ENCODE assay signal across 1 cellular context in genomic region chr11:44139565-44140313, GRCh38.
TF ChIP-seq lines count a peak whose summit lies in the region.

No MANE protein-coding gene starts in this region.

TF ChIP-seq in HEK293, 187 proteins besides CTCF, POLR2A, EP300 and RAD21 (continued from another document and continues in another):
- no peak for TF ChIP-seq PRDM10 (tag by site-specific recombination; IDR thresholded peaks at IDR 0.05)
- no peak for TF ChIP-seq ZNF768 (tag by site-specific recombination; IDR thresholded peaks at IDR 0.05)
- TF ChIP-seq ELK4 (IDR thresholded peaks at IDR 0.05; ENCODE audit: borderline replicate concordance, low read depth, low read length): no peak
- TF ChIP-seq SALL2 (tag by site-specific recombination; IDR thresholded peaks at IDR 0.05; ENCODE audit: borderline replicate concordance): no peak
- TF ChIP-seq ZBTB26 (tag by site-specific recombination; optimal IDR thresholded peaks at IDR 0.05): no peak
- no peak for TF ChIP-seq ZNF624 (tag by site-specific recombination; IDR thresholded peaks at IDR 0.05)
- TF ChIP-seq HIC1 (tag by site-specific recombination; IDR thresholded peaks at IDR 0.05): no peak
- TF ChIP-seq ZNF221 (tag by site-specific recombination; IDR thresholded peaks at IDR 0.05; ENCODE audit: borderline replicate concordance): no peak
- no peak for TF ChIP-seq ZNF449 (tag by site-specific recombination; IDR thresholded peaks at IDR 0.05)
- TF ChIP-seq ZNF837 (tag by site-specific recombination; IDR thresholded peaks at IDR 0.05): no peak
- no peak for TF ChIP-seq ZNF239 (tag by site-specific recombination; IDR thresholded peaks at IDR 0.05)
- TF ChIP-seq MYNN (tag by site-specific recombination; IDR thresholded peaks at IDR 0.05; ENCODE audit: borderline replicate concordance): peak; percentile 49; the same call in 1 of the 2 replicates
- TF ChIP-seq SETDB1 (IDR thresholded peaks at IDR 0.05; ENCODE audit: insufficient read length, low read length): no peak
- TF ChIP-seq ZNF560 (tag by site-specific recombination; IDR thresholded peaks at IDR 0.05; ENCODE audit: borderline replicate concordance): no peak
- TF ChIP-seq ZNF169 (tag by site-specific recombination; IDR thresholded peaks at IDR 0.05): no peak
- peak; percentile 92 for TF ChIP-seq ZNF561 (tag by site-specific recombination; IDR thresholded peaks at IDR 0.05; ENCODE audit: borderline replicate concordance)
- peak; percentile 95 for TF ChIP-seq MZF1 (tag by site-specific recombination; IDR thresholded peaks at IDR 0.05; ENCODE audit: borderline replicate concordance)
- no peak for TF ChIP-seq ZNF121 (tag by site-specific recombination; IDR thresholded peaks at IDR 0.05)
- no peak for TF ChIP-seq ZNF548 (tag by site-specific recombination; IDR thresholded peaks at IDR 0.05)
- no peak for TF ChIP-seq ZNF791 (tag by site-specific recombination; IDR thresholded peaks at IDR 0.05)
- no peak for TF ChIP-seq GLIS2 (tag by site-specific recombination; IDR thresholded peaks at IDR 0.05)
- no peak for TF ChIP-seq ZNF433 (tag by site-specific recombination; IDR thresholded peaks at IDR 0.05; ENCODE audit: low read depth)
- TF ChIP-seq ZNF692 (tag by site-specific recombination; IDR thresholded peaks at IDR 0.05): no peak
- TF ChIP-seq ZNF274 (IDR thresholded peaks at IDR 0.05; ENCODE audit: low read length): no peak
- no peak for TF ChIP-seq ZNF274 (tag by site-specific recombination; IDR thresholded peaks at IDR 0.05; ENCODE audit: borderline replicate concordance)
- TF ChIP-seq ZNF2 (tag by site-specific recombination; IDR thresholded peaks at IDR 0.05): 0 out of 2 replicates have a peak, but pooled peaks have one; percentile 36
- no peak for TF ChIP-seq ZNF747 (tag by site-specific recombination; IDR thresholded peaks at IDR 0.05)
- no peak for TF ChIP-seq ZNF777 (tag by site-specific recombination; IDR thresholded peaks at IDR 0.05; ENCODE audit: borderline replicate concordance)
- no peak for TF ChIP-seq ZNF214 (tag by site-specific recombination; IDR thresholded peaks at IDR 0.05; ENCODE audit: borderline replicate concordance)
- peak; percentile 55 for TF ChIP-seq ZEB2 (tag by site-specific recombination; IDR thresholded peaks at IDR 0.05)
- TF ChIP-seq GLI2 (tag by site-specific recombination; IDR thresholded peaks at IDR 0.05; ENCODE audit: borderline replicate concordance, low read depth): peak; percentile 80
- no peak for TF ChIP-seq ZNF785 (tag by site-specific recombination; IDR thresholded peaks at IDR 0.05)
- TF ChIP-seq ZNF398 (tag by site-specific recombination; IDR thresholded peaks at IDR 0.05): no peak
- TF ChIP-seq ZNF571 (tag by site-specific recombination; IDR thresholded peaks at IDR 0.05): no peak
- TF ChIP-seq TRIM28 (IDR thresholded peaks at IDR 0.05; ENCODE audit: borderline replicate concordance, low read length): no peak
- TF ChIP-seq ZNF280D (tag by site-specific recombination; IDR thresholded peaks at IDR 0.05): no peak
- no peak for TF ChIP-seq ZFHX2 (tag by site-specific recombination; conservative IDR thresholded peaks at IDR 0.05)
- TF ChIP-seq ZNF626 (tag by site-specific recombination; IDR thresholded peaks at IDR 0.05): no peak
- no peak for TF ChIP-seq ZNF623 (tag by site-specific recombination; IDR thresholded peaks at IDR 0.05)
- peak; percentile 38; the same call in 1 of the 2 replicates for TF ChIP-seq KLF10 (tag by site-specific recombination; IDR thresholded peaks at IDR 0.05)
- no peak for TF ChIP-seq ZBTB10 (tag by site-specific recombination; IDR thresholded peaks at IDR 0.05)
- TF ChIP-seq PRDM1 (tag by site-specific recombination; IDR thresholded peaks at IDR 0.05): no peak
- peak; percentile 98 for TF ChIP-seq ZNF843 (tag by site-specific recombination; IDR thresholded peaks at IDR 0.05)
- 0 out of 2 replicates have a peak, but pooled peaks have one; percentile 14 for TF ChIP-seq ZNF629 (tag by site-specific recombination; IDR thresholded peaks at IDR 0.05)
- no peak for TF ChIP-seq ZNF354C (tag by site-specific recombination; IDR thresholded peaks at IDR 0.05; ENCODE audit: borderline replicate concordance, low read depth)
